27 cellular contexts compared by ENCODE assay signal in genomic region chr10:101447477-101447876, GRCh38.
"Had no signal": no experiment of that assay in that cellular context is flagged by ENCODE, and none has a peak within 500 bp of the region (broad histone marks: within the 10 kb centered on the region; RNA-seq: fewer than 3 reads in every experiment).

No MANE protein-coding gene starts in this region.

- H3K36me3 ChIP-seq: colonic mucosa, gastrocnemius medialis, lower lobe of right lung, ovary, right lobe of liver, suprapubic skin, transverse colon, upper lobe of right lung, uterus had no signal

- H3K4me1 ChIP-seq: colonic mucosa, lower lobe of right lung, right lobe of liver, suprapubic skin, transverse colon, upper lobe of right lung, uterus had no signal

- ATAC-seq: gastrocnemius medialis; left colon; lower lobe of right lung; naive thymus-derived CD8-positive, alpha-beta T cell; right lobe of liver; stimulated activated naive CD8-positive, alpha-beta T cell treated with anti-CD3 and anti-CD28 coated beads, Interleukin-15, amount 100 ng/mL, for 72 hours; upper lobe of right lung had no signal

- H3K4me3 Mint-ChIP-seq: dendritic cell treated with granulocyte-macrophage colony-stimulating factor and Interleukin-4, amounts not matched to agents 40 ng/mL and 50 ng/mL, for 4 days; naive thymus-derived CD8-positive, alpha-beta T cell; nephron progenitor cell; stimulated activated naive CD8-positive, alpha-beta T cell treated with anti-CD3 and anti-CD28 coated beads, Interleukin-15, amount 100 ng/mL, for 72 hours had no signal

- H3K27me3 Mint-ChIP-seq: naive thymus-derived CD8-positive, alpha-beta T cell; stimulated activated naive CD8-positive, alpha-beta T cell treated with anti-CD3 and anti-CD28 coated beads, Interleukin-15, amount 100 ng/mL, for 72 hours had no signal

- H3K9me3 Mint-ChIP-seq: dendritic cell treated with granulocyte-macrophage colony-stimulating factor and Interleukin-4, amounts not matched to agents 40 ng/mL and 50 ng/mL, for 4 days; naive thymus-derived CD8-positive, alpha-beta T cell; nephron progenitor cell; stimulated activated naive CD8-positive, alpha-beta T cell treated with anti-CD3 and anti-CD28 coated beads, Interleukin-15, amount 100 ng/mL, for 72 hours had no signal

- H3K27me3 ChIP-seq: colonic mucosa, gastrocnemius medialis, ovary, right lobe of liver, suprapubic skin, transverse colon, upper lobe of right lung, uterus had no signal

- H3K36me3 Mint-ChIP-seq: naive thymus-derived CD8-positive, alpha-beta T cell had no signal

- H3K4me2 ChIP-seq: smooth muscle cell had no signal

- H3K4me3 ChIP-seq: colonic mucosa, gastrocnemius medialis, lower lobe of right lung, ovary, right lobe of liver, smooth muscle cell, suprapubic skin, transverse colon, upper lobe of right lung, uterus had no signal

- H3K9me3 ChIP-seq: colonic mucosa, gastrocnemius medialis, lower lobe of right lung, ovary, right lobe of liver, suprapubic skin, transverse colon, upper lobe of right lung, uterus had no signal

- H3K27ac Mint-ChIP-seq: dendritic cell treated with granulocyte-macrophage colony-stimulating factor and Interleukin-4, amounts not matched to agents 40 ng/mL and 50 ng/mL, for 4 days; naive thymus-derived CD8-positive, alpha-beta T cell; nephron progenitor cell; stimulated activated naive CD8-positive, alpha-beta T cell treated with anti-CD3 and anti-CD28 coated beads, Interleukin-15, amount 100 ng/mL, for 72 hours had no signal

- DNase-seq: colonic mucosa; effector memory CD4-positive, alpha-beta T cell; gastrocnemius medialis; head of caudate nucleus; hippocampal formation; islet precursor cell; kidney glomerular epithelial cell; left colon; lower lobe of right lung; naive thymus-derived CD8-positive, alpha-beta T cell; nephron progenitor cell; occipital lobe; ovary; retina; right lobe of liver; stimulated activated CD4-positive, alpha-beta T cell treated with anti-CD3 and anti-CD28 coated beads, Interleukin-12 subunit alpha, Interleukin-12 subunit beta, amount 100 ng/mL, for 4 hours; stimulated activated CD4-positive, alpha-beta T cell treated with anti-CD3 and anti-CD28 coated beads, Interleukin-1b, Interleukin-23, amount 100 ng/mL, for 48 hours; stimulated activated CD4-positive, alpha-beta T cell treated with anti-CD3 and anti-CD28 coated beads, Interleukin-4, amount 100 ng/mL, for 1 hour; stimulated activated CD8-positive, alpha-beta memory T cell treated with anti-CD3 and anti-CD28 coated beads, Interleukin-4, amount 100 ng/mL, for 48 hours; stimulated activated naive CD4-positive, alpha-beta T cell; stimulated activated naive CD8-positive, alpha-beta T cell treated with anti-CD3 and anti-CD28 coated beads, Interleukin-15, amount 100 ng/mL, for 72 hours; transverse colon; upper lobe of right lung; uterus had no signal

- H3K27ac ChIP-seq: colonic mucosa, gastrocnemius medialis, lower lobe of right lung, ovary, right lobe of liver, suprapubic skin, transverse colon, upper lobe of right lung, uterus had no signal
